ENCODE assay signal across 15 cellular contexts in the genomic region with DNA sequence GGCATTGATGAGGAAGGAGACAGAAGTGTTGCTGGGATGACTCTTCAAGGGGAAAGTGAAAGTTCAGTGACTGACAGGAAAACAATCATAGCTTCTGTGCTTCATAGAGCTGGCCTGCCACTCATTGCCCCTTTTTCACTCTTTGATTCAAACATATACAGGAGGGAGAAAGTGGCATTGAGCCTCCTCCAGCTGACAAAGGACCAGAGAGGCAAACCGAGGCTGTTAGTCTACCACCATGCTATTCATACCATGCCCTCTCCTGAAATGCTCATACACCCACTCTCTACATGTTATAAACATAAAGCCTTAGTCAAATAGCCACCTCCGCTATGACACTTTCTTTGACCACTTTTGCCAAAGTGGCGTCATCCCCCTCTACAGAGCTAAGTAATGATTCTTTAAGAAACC.
DNase-seq lines count a peak whose midpoint lies in the region; ATAC-seq, FAIRE-seq and TF ChIP-seq lines count a peak whose summit lies in the region.
"Had no signal": no experiment of that assay in that cellular context is flagged by ENCODE, and none has a peak within 500 bp of the region (broad histone marks: within the 10 kb centered on the region; RNA-seq: fewer than 3 reads in every experiment).

No MANE protein-coding gene starts in this region.

- no peak for TF ChIP-seq CTCF in lower leg skin (IDR thresholded peaks at IDR 0.05)

- FAIRE-seq in small intestine (lab: Jason Lieb, UNC) = no peak
- FAIRE-seq: RCC 7860 had no signal

- H3K9me3 Mint-ChIP-seq in activated naive CD4-positive, alpha-beta T cell treated with anti-CD3 and anti-CD28 coated beads for 36 hours = no peaks in the 10 kb centered on the region
- H3K9me3 Mint-ChIP-seq: activated naive CD8-positive, alpha-beta T cell treated with anti-CD3 and anti-CD28 coated beads, Interleukin-2, amount 10 ng/mL, durations not matched to agents 7 days and 5 days; WTC11 had no signal

- ATAC-seq in GM18873 (IDR thresholded peaks at IDR 0.05; ENCODE audit: low FRiP score, unreplicated experiment) (peak; percentile 69), GM21717 (IDR thresholded peaks at IDR 0.05; ENCODE audit: unreplicated experiment) (peak; percentile 84), HG03159 (IDR thresholded peaks at IDR 0.05; ENCODE audit: unreplicated experiment) (peak; percentile 74), SK-N-SH treated with all-trans-retinoic acid at 6 μM for 48 hours (no peak)
- ATAC-seq: naive thymus-derived CD8-positive, alpha-beta T cell; WTC11 had no signal

- no peaks in the 10 kb centered on the region for H3K36me3 ChIP-seq in small intestine (ENCODE audit: control insufficient read depth in 2 of 2, insufficient read depth in 2 of 2, low read length in 2 of 2)

- CTCF ChIA-PET in activated naive CD4-positive, alpha-beta T cell treated with anti-CD3 and anti-CD28 coated beads for 36 hours (lab: Charles Lee) = no interaction called here

- no peaks in the 10 kb centered on the region for H3K36me3 Mint-ChIP-seq in activated naive CD4-positive, alpha-beta T cell treated with anti-CD3 and anti-CD28 coated beads for 36 hours (ENCODE audit: low read depth)
- H3K36me3 Mint-ChIP-seq: activated naive CD8-positive, alpha-beta T cell treated with anti-CD3 and anti-CD28 coated beads, Interleukin-2, amount 10 ng/mL, durations not matched to agents 7 days and 5 days; naive thymus-derived CD8-positive, alpha-beta T cell; WTC11 had no signal

- no peak for TF ChIP-seq POLR2A in lower leg skin (IDR thresholded peaks at IDR 0.05)

- H3K4me1 Mint-ChIP-seq in activated naive CD4-positive, alpha-beta T cell treated with anti-CD3 and anti-CD28 coated beads for 36 hours (ENCODE audit: low read depth) = no peaks in the 10 kb centered on the region
- H3K4me1 Mint-ChIP-seq: activated naive CD8-positive, alpha-beta T cell treated with anti-CD3 and anti-CD28 coated beads, Interleukin-2, amount 10 ng/mL, durations not matched to agents 7 days and 5 days; naive thymus-derived CD8-positive, alpha-beta T cell had no signal

- 60 to 77% (median 63%) methylated on average over 3 of the region's 3 CpGs for WGBS in small intestine, 3 donors
- 85 to 90% methylated on average over 3 of the region's 3 CpGs for WGBS in lower leg skin, 2 donors

- H3K4me3 ChIP-seq in small intestine (ENCODE audit: low read depth in 1 of 2, low read length in 2 of 2) (no peak overlapping the region), lower leg skin (ENCODE audit: low read depth, poor library complexity, severe bottlenecking) (no peak overlapping the region)

- H3K4me3 Mint-ChIP-seq in activated naive CD4-positive, alpha-beta T cell treated with anti-CD3 and anti-CD28 coated beads for 36 hours = no peak overlapping the region
- H3K4me3 Mint-ChIP-seq: activated naive CD8-positive, alpha-beta T cell treated with anti-CD3 and anti-CD28 coated beads, Interleukin-2, amount 10 ng/mL, durations not matched to agents 7 days and 5 days; naive thymus-derived CD8-positive, alpha-beta T cell; WTC11 had no signal

- no peaks in the 10 kb centered on the region for H3K27me3 ChIP-seq in small intestine (ENCODE audit: control insufficient read depth in 2 of 2, insufficient read depth in 2 of 2, low read length in 2 of 2)

- intact Hi-C loops in lower leg skin (cut with DNase I; ENCODE audit: low total_unique reads) = no loop called here
- intact Hi-C loops in activated naive CD4-positive, alpha-beta T cell treated with anti-CD3 and anti-CD28 coated beads for 36 hours (cut with micrococcal nuclease) = no loop called here

- no peaks in the 10 kb centered on the region for H3K9me3 ChIP-seq in small intestine (ENCODE audit: control insufficient read depth, low read depth)

- DNase-seq in small intestine (peak; percentile 32), lower leg skin (ENCODE audit: low spot score in 2 of 2) (no peak), T-helper 1 cell (no peak)
- DNase-seq in activated naive CD4-positive, alpha-beta T cell treated with anti-CD3 and anti-CD28 coated beads for 36 hours = no peak
- DNase-seq: activated naive CD8-positive, alpha-beta T cell treated with anti-CD3 and anti-CD28 coated beads, Interleukin-2, amount 10 ng/mL, durations not matched to agents 7 days and 5 days; naive thymus-derived CD8-positive, alpha-beta T cell; NCI-H1417; substantia nigra had no signal

- H3K4me1 ChIP-seq in small intestine (ENCODE audit: control insufficient read depth in 2 of 2, insufficient read depth in 1 of 2, low read depth in 1 of 2, low read length in 1 of 2) = no peaks in the 10 kb centered on the region

- H3K27ac ChIP-seq in small intestine (ENCODE audit: low read depth in 1 of 2, low read length in 1 of 2) = no peak overlapping the region
- H3K27ac ChIP-seq: HL-60 had no signal

- no peaks in the 10 kb centered on the region for H3K27me3 Mint-ChIP-seq in activated naive CD4-positive, alpha-beta T cell treated with anti-CD3 and anti-CD28 coated beads for 36 hours (ENCODE audit: low read depth)
- H3K27me3 Mint-ChIP-seq: activated naive CD8-positive, alpha-beta T cell treated with anti-CD3 and anti-CD28 coated beads, Interleukin-2, amount 10 ng/mL, durations not matched to agents 7 days and 5 days; naive thymus-derived CD8-positive, alpha-beta T cell had no signal

- H3K27ac Mint-ChIP-seq in activated naive CD4-positive, alpha-beta T cell treated with anti-CD3 and anti-CD28 coated beads for 36 hours = no peak overlapping the region
- H3K27ac Mint-ChIP-seq: activated naive CD8-positive, alpha-beta T cell treated with anti-CD3 and anti-CD28 coated beads, Interleukin-2, amount 10 ng/mL, durations not matched to agents 7 days and 5 days; naive thymus-derived CD8-positive, alpha-beta T cell; WTC11 had no signal

TF ChIP-seq in SK-N-SH treated with all-trans-retinoic acid at 6 μM for 48 hours, 23 proteins besides CTCF, POLR2A, EP300 and RAD21:
- TF ChIP-seq ESRRG (CRISPR knock-in tag; IDR thresholded peaks at IDR 0.05) = no peak
- TF ChIP-seq, protein P1, sequence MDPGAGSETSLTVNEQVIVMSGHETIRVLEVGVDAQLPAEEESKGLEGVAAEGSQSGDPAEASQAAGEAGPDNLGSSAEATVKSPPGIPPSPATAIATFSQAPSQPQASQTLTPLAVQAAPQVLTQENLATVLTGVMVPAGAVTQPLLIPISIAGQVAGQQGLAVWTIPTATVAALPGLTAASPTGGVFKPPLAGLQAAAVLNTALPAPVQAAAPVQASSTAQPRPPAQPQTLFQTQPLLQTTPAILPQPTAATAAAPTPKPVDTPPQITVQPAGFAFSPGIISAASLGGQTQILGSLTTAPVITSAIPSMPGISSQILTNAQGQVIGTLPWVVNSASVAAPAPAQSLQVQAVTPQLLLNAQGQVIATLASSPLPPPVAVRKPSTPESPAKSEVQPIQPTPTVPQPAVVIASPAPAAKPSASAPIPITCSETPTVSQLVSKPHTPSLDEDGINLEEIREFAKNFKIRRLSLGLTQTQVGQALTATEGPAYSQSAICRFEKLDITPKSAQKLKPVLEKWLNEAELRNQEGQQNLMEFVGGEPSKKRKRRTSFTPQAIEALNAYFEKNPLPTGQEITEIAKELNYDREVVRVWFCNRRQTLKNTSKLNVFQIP (CRISPR knock-in tag; IDR thresholded peaks at IDR 0.05; ENCODE audit: borderline replicate concordance, low read depth) = no peak
- TF ChIP-seq, protein P2, sequence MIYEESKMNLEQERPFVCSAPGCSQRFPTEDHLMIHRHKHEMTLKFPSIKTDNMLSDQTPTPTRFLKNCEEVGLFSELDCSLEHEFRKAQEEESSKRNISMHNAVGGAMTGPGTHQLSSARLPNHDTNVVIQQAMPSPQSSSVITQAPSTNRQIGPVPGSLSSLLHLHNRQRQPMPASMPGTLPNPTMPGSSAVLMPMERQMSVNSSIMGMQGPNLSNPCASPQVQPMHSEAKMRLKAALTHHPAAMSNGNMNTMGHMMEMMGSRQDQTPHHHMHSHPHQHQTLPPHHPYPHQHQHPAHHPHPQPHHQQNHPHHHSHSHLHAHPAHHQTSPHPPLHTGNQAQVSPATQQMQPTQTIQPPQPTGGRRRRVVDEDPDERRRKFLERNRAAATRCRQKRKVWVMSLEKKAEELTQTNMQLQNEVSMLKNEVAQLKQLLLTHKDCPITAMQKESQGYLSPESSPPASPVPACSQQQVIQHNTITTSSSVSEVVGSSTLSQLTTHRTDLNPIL (CRISPR knock-in tag; IDR thresholded peaks at IDR 0.05; ENCODE audit: low read depth) = no peak
- TF ChIP-seq ZNF8 (CRISPR knock-in tag; IDR thresholded peaks at IDR 0.05) = no peak
- TF ChIP-seq ISL1 (CRISPR knock-in tag; IDR thresholded peaks at IDR 0.05) = no peak
- TF ChIP-seq, protein P3, sequence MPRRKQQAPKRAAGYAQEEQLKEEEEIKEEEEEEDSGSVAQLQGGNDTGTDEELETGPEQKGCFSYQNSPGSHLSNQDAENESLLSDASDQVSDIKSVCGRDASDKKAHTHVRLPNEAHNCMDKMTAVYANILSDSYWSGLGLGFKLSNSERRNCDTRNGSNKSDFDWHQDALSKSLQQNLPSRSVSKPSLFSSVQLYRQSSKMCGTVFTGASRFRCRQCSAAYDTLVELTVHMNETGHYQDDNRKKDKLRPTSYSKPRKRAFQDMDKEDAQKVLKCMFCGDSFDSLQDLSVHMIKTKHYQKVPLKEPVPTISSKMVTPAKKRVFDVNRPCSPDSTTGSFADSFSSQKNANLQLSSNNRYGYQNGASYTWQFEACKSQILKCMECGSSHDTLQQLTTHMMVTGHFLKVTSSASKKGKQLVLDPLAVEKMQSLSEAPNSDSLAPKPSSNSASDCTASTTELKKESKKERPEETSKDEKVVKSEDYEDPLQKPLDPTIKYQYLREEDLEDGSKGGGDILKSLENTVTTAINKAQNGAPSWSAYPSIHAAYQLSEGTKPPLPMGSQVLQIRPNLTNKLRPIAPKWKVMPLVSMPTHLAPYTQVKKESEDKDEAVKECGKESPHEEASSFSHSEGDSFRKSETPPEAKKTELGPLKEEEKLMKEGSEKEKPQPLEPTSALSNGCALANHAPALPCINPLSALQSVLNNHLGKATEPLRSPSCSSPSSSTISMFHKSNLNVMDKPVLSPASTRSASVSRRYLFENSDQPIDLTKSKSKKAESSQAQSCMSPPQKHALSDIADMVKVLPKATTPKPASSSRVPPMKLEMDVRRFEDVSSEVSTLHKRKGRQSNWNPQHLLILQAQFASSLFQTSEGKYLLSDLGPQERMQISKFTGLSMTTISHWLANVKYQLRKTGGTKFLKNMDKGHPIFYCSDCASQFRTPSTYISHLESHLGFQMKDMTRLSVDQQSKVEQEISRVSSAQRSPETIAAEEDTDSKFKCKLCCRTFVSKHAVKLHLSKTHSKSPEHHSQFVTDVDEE (CRISPR knock-in tag; IDR thresholded peaks at IDR 0.05) = no peak
